Comparison of ENCODE assay signal across 19 cellular contexts in the genomic region with DNA sequence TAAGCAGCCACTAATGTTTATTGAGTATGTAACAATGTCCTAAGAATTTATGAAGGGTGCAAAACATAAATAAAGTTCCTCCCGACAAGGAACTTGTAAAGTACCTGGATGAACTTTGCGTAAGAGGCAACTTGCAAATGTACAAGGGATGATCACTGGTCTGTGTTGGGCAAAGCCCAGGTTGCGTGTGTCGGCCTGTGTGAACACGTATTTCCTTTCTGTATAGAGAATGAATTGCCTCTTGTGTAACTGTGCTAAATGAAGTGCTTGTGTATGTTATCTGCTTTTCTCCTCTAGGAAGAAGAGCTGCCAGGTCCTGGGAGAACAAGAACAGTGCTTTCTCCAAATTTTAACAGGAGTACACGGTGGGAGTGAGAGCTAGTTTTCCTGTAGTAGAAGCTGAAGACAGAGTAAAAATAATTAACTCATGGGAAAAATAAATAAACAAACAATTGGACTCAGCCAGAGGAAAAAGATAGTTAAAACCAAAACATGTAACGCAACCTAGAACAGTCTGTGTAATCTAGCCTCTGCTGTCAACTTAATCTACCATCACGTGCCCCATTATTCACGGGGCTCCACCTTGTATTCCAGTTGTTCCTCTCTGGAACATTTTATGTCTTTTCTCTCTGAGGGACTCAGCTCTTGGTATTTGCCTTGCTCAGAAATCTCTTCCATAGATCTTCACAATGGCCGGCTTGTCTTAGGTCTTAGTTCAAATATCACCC.
A peak's percentile ranks its signal among the peaks of the same experiment; 100 is the strongest.
DNase-seq lines count a peak whose midpoint lies in the region; ATAC-seq and TF ChIP-seq lines count a peak whose summit lies in the region.
"Had no signal": no experiment of that assay in that cellular context is flagged by ENCODE, and none has a peak within 500 bp of the region (broad histone marks: within the 10 kb centered on the region; RNA-seq: fewer than 3 reads in every experiment).

No MANE protein-coding gene starts in this region.

- peak overlapping the region; percentile 3 for H3K27ac Mint-ChIP-seq in stimulated activated naive CD8-positive, alpha-beta T cell treated with anti-CD3 and anti-CD28 coated beads, Interleukin-15, Interleukin-2, amounts not matched to agents 100 ng/mL and 50 ng/mL, for 24 hours
- H3K27ac Mint-ChIP-seq in stimulated activated naive CD8-positive, alpha-beta T cell treated with anti-CD3 and anti-CD28 coated beads, Interleukin-15, amount 100 ng/mL, for 72 hours = peak overlapping the region in 1 of 2 donors; percentile 44

- H3K27ac ChIP-seq in vagina (peak overlapping the region; percentile 23), stomach (no peak overlapping the region)

- H3K36me3 ChIP-seq in vagina = no peaks in the 10 kb centered on the region
- no peaks in the 10 kb centered on the region for H3K36me3 ChIP-seq in stomach

- H3K4me1 Mint-ChIP-seq in stimulated activated naive CD8-positive, alpha-beta T cell treated with anti-CD3 and anti-CD28 coated beads, Interleukin-15, Interleukin-2, amounts not matched to agents 100 ng/mL and 50 ng/mL, for 24 hours (ENCODE audit: low read depth) = peaks cover 83% of the 10 kb centered on the region
- H3K4me1 Mint-ChIP-seq in stimulated activated naive CD8-positive, alpha-beta T cell treated with anti-CD3 and anti-CD28 coated beads, Interleukin-15, amount 100 ng/mL, for 72 hours = peaks cover 66% of the 10 kb centered on the region

- ATAC-seq in stimulated activated naive CD8-positive, alpha-beta T cell treated with anti-CD3 and anti-CD28 coated beads, Interleukin-15, amount 100 ng/mL, for 72 hours = no peak
- no peak for ATAC-seq in HG02642 (IDR thresholded peaks at IDR 0.05; ENCODE audit: poor library complexity, unreplicated experiment)

- TF ChIP-seq POLR2A in vagina (IDR thresholded peaks at IDR 0.05) (no peak), stomach (IDR thresholded peaks at IDR 0.05) (no peak)

- H3K4me3 ChIP-seq in fibroblast of pulmonary artery (replicated peaks; ENCODE audit: low read depth, low read length) = no peak overlapping the region
- no peak overlapping the region for H3K4me3 ChIP-seq in vagina
- H3K4me3 ChIP-seq in stomach = no peak overlapping the region
- H3K4me3 ChIP-seq: mucosa of descending colon had no signal

- H3K9me3 Mint-ChIP-seq in stimulated activated naive CD8-positive, alpha-beta T cell treated with anti-CD3 and anti-CD28 coated beads, Interleukin-15, Interleukin-2, amounts not matched to agents 100 ng/mL and 50 ng/mL, for 24 hours = no peaks in the 10 kb centered on the region
- H3K9me3 Mint-ChIP-seq in stimulated activated naive CD8-positive, alpha-beta T cell treated with anti-CD3 and anti-CD28 coated beads, Interleukin-15, amount 100 ng/mL, for 72 hours = no peaks in the 10 kb centered on the region

- H3K27me3 ChIP-seq in vagina = no peaks in the 10 kb centered on the region
- H3K27me3 ChIP-seq in stomach = no peaks in the 10 kb centered on the region

- no peak for TF ChIP-seq EP300 in stomach (IDR thresholded peaks at IDR 0.05)

- DNase-seq in stimulated activated naive CD8-positive, alpha-beta T cell treated with anti-CD3 and anti-CD28 coated beads, Interleukin-15, amount 100 ng/mL, for 72 hours = no peak
- peak; percentile 37 for DNase-seq in SKM-1 (lab: John Stamatoyannopoulos, UW; ENCODE audit: unreplicated experiment)
- peak; percentile 33 for DNase-seq in fibroblast of pulmonary artery (ENCODE audit: low read depth)
- no peak for DNase-seq in vagina (ENCODE audit: extremely low spot score in 2 of 2)
- no peak for DNase-seq in stomach
- no peak for DNase-seq in NCI-H2107 treated with DMSO at 0.1 percent for 48 hours (lab: John Stamatoyannopoulos, UW; ENCODE audit: unreplicated experiment)
- DNase-seq: activated CD4-positive, CD25-positive, alpha-beta regulatory T cell; activated CD8-positive, alpha-beta memory T cell treated with anti-CD3 and anti-CD28 coated beads, Interleukin-2, amount 50 U/mL, for 48 hours; AML-193; DMS79; effector memory CD4-positive, alpha-beta T cell; left colon; MM.1S; NCI-H2029 treated with DMSO at 0.1 percent for 48 hours; stimulated activated CD4-positive, alpha-beta T cell treated with anti-CD3 and anti-CD28 coated beads, Interleukin-4, amount 100 ng/mL, for 1 hour; stimulated activated CD8-positive, alpha-beta memory T cell treated with anti-CD3 and anti-CD28 coated beads, Interleukin-4, amount 100 ng/mL, for 48 hours had no signal

- peaks cover 4% of the 10 kb centered on the region for H3K4me1 ChIP-seq in vagina
- peaks cover 0 to 16% (median 0%) of the 10 kb centered on the region in 4 donors for H3K4me1 ChIP-seq in stomach

- H3K27me3 Mint-ChIP-seq in stimulated activated naive CD8-positive, alpha-beta T cell treated with anti-CD3 and anti-CD28 coated beads, Interleukin-15, Interleukin-2, amounts not matched to agents 100 ng/mL and 50 ng/mL, for 24 hours = no peaks in the 10 kb centered on the region
- H3K27me3 Mint-ChIP-seq in stimulated activated naive CD8-positive, alpha-beta T cell treated with anti-CD3 and anti-CD28 coated beads, Interleukin-15, amount 100 ng/mL, for 72 hours = no peaks in the 10 kb centered on the region

- TF ChIP-seq CTCF in fibroblast of pulmonary artery (IDR thresholded peaks at IDR 0.05; ENCODE audit: low read length, missing control alignments) = no peak
- TF ChIP-seq CTCF in vagina (IDR thresholded peaks at IDR 0.05) = no peak
- TF ChIP-seq CTCF in stomach (IDR thresholded peaks at IDR 0.05) = no peak

- intact Hi-C loops in vagina (cut with DNase I) = loop anchor here (2.0 kb wide), 1 partner anchor 73 kb away; no protein-coding TSS in a partner anchor
- intact Hi-C loops in stomach (cut with DNase I; ENCODE audit: low total_unique reads) = no loop called here

- H3K36me3 Mint-ChIP-seq in stimulated activated naive CD8-positive, alpha-beta T cell treated with anti-CD3 and anti-CD28 coated beads, Interleukin-15, Interleukin-2, amounts not matched to agents 100 ng/mL and 50 ng/mL, for 24 hours (ENCODE audit: low read depth) = peaks cover 11% of the 10 kb centered on the region

- H3K4me3 Mint-ChIP-seq in stimulated activated naive CD8-positive, alpha-beta T cell treated with anti-CD3 and anti-CD28 coated beads, Interleukin-15, Interleukin-2, amounts not matched to agents 100 ng/mL and 50 ng/mL, for 24 hours = no peak overlapping the region
- H3K4me3 Mint-ChIP-seq in stimulated activated naive CD8-positive, alpha-beta T cell treated with anti-CD3 and anti-CD28 coated beads, Interleukin-15, amount 100 ng/mL, for 72 hours = no peak overlapping the region

- no peaks in the 10 kb centered on the region for H3K9me3 ChIP-seq in vagina
- peaks cover 0 to 5% (median 0%) of the 10 kb centered on the region in 4 donors for H3K9me3 ChIP-seq in stomach

- WGBS in stomach, 5 donors = 74 to 86% (median 78%) methylated on average over 10 of the region's 10 CpGs

Comparison
In these comparisons a context has a peak if more than half of its experiments do, and no peak if none do; other contexts are left out.
1. DNase-seq: peak in SKM-1 (single experiment) and fibroblast of pulmonary artery (single experiment); none in stimulated activated naive CD8-positive, alpha-beta T cell treated with anti-CD3 and anti-CD28 coated beads, Interleukin-15, amount 100 ng/mL, for 72 hours (0 of 2), vagina (0 of 2), stomach (single experiment) and NCI-H2107 treated with DMSO at 0.1 percent for 48 hours (single experiment).